Comparison of ENCODE assay signal across 20 cellular contexts in the genomic region with DNA sequence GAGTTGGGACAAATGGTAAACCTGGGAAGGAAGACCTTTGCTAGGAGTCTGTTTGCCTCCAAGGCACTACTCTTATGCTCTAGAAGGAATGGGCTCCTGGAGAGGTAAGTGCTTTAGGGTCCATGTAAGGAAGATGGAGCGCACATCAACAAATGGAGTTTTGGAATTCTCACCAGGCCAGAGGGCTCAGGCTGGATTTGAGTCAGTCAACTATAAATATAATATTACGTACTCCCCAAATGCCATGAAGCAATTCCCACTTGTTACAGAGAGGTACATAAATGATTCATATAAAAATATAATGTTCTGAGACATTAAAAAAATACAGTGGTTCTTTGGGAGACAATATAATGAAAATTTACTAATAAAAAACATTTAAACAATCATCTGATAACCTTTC. TPM values are rescaled to one million over a fixed set of nuclear protein-coding genes. Genes with fewer than 3 reads are reported as not detected.
"Had no signal": no experiment of that assay in that cellular context is flagged by ENCODE, and none has a peak within 500 bp of the region (broad histone marks: within the 10 kb centered on the region; RNA-seq: fewer than 3 reads in every experiment).

No MANE protein-coding gene starts in this region.

- ATAC-seq: body of pancreas; foreskin keratinocyte; left lobe of liver; pancreas; SK-N-SH treated with all-trans-retinoic acid at 6 μM for 48 hours; stimulated activated naive CD8-positive, alpha-beta T cell treated with anti-CD3 and anti-CD28 coated beads, Interleukin-15, Interleukin-2, amounts not matched to agents 100 U/mL and 50 U/mL, for 24 hours had no signal

- DNase-seq: activated CD4-positive, alpha-beta memory T cell treated with anti-CD3 and anti-CD28 coated beads for 36 hours; activated naive CD4-positive, alpha-beta T cell; activated naive CD8-positive, alpha-beta T cell treated with anti-CD3 and anti-CD28 coated beads for 36 hours; body of pancreas; caudate nucleus; colonic mucosa; foreskin keratinocyte; head of caudate nucleus; kidney; midbrain; pancreas; sigmoid colon; stimulated activated CD8-positive, alpha-beta memory T cell treated with anti-CD3 and anti-CD28 coated beads, Interleukin-4, amount 100 ng/mL, for 48 hours; stimulated activated naive CD8-positive, alpha-beta T cell treated with anti-CD3 and anti-CD28 coated beads, Interleukin-15, Interleukin-2, amounts not matched to agents 100 U/mL and 50 U/mL, for 24 hours; substantia nigra; tibial artery; WERI-Rb-1 had no signal

- H3K27me3 Mint-ChIP-seq: activated CD4-positive, alpha-beta memory T cell treated with anti-CD3 and anti-CD28 coated beads for 36 hours; activated naive CD8-positive, alpha-beta T cell treated with anti-CD3 and anti-CD28 coated beads for 36 hours had no signal

- H3K9me3 Mint-ChIP-seq: activated CD4-positive, alpha-beta memory T cell treated with anti-CD3 and anti-CD28 coated beads for 36 hours; activated naive CD8-positive, alpha-beta T cell treated with anti-CD3 and anti-CD28 coated beads for 36 hours had no signal

- FAIRE-seq: kidney, pancreas had no signal

- H3K4me1 ChIP-seq: colonic mucosa, foreskin keratinocyte had no signal

- H3K27me3 ChIP-seq: body of pancreas, colonic mucosa, foreskin keratinocyte, pancreas, sigmoid colon, tibial artery had no signal

- H3K36me3 ChIP-seq: colonic mucosa, pancreas, sigmoid colon, WERI-Rb-1 had no signal

- H3K27ac ChIP-seq: colonic mucosa, foreskin keratinocyte, WERI-Rb-1 had no signal

- H3K4me3 ChIP-seq: body of pancreas, colonic mucosa, lung, sigmoid colon, tibial artery had no signal

- H3K9me3 ChIP-seq: body of pancreas, colonic mucosa, pancreas, sigmoid colon, tibial artery had no signal

RNA-seq across cellular contexts. Expression of a gene that starts 1.6 kb away (rescaled TPM):
- total RNA-seq: body of pancreas, colonic mucosa had no signal
